Comparison of ENCODE assay signal across 1 cellular context in the genomic region with DNA sequence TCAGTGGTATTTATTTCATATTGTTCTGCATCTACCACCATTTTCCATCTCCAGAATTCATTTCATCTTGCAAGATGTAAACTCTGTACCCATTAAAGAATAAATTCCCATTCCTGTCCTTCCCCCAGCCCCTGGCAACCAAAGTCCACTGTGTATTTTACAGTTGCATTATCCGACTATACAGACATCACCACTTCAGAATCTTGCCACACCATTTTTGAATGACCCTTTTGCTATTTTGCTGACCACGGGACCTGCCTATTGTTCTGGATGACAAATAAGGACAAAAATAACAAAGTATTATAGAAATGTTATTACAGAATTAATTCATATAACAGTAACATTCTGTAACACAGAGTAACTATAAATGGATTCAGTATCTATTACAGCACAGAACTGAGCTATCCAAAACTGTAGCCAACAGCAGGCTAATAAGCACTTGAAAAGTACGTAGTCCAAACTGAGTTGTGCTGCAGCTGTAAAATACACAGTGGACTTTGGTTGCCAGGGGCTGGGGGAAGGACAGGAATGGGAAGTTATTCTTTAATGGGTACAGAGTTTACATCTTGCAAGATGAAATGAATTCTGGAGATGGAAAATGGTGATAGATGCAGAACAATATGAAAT.
TF ChIP-seq lines count a peak whose summit lies in the region.

No MANE protein-coding gene starts in this region.

TF ChIP-seq in HepG2, 621 proteins besides CTCF, POLR2A, EP300 and RAD21 (continued from another document and continues in another):
- TF ChIP-seq, protein P1, sequence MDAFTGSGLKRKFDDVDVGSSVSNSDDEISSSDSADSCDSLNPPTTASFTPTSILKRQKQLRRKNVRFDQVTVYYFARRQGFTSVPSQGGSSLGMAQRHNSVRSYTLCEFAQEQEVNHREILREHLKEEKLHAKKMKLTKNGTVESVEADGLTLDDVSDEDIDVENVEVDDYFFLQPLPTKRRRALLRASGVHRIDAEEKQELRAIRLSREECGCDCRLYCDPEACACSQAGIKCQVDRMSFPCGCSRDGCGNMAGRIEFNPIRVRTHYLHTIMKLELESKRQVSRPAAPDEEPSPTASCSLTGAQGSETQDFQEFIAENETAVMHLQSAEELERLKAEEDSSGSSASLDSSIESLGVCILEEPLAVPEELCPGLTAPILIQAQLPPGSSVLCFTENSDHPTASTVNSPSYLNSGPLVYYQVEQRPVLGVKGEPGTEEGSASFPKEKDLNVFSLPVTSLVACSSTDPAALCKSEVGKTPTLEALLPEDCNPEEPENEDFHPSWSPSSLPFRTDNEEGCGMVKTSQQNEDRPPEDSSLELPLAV (CRISPR knock-in tag; conservative IDR thresholded peaks at IDR 0.05; ENCODE audit: low read depth), result no peak
- TF ChIP-seq, protein P2, sequence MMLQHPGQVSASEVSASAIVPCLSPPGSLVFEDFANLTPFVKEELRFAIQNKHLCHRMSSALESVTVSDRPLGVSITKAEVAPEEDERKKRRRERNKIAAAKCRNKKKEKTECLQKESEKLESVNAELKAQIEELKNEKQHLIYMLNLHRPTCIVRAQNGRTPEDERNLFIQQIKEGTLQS (CRISPR knock-in tag; IDR thresholded peaks at IDR 0.05), result no peak
- TF ChIP-seq SP5 (CRISPR knock-in tag; IDR thresholded peaks at IDR 0.05; ENCODE audit: borderline replicate concordance, low read depth) (no peak), ASH2L (IDR thresholded peaks at IDR 0.05; ENCODE audit: insufficient read length, low read depth, low read length) (peak; percentile 55), MTA1 (CRISPR knock-in tag; IDR thresholded peaks at IDR 0.05; ENCODE audit: borderline replicate concordance) (no peak), JDP2 (CRISPR knock-in tag; IDR thresholded peaks at IDR 0.05; ENCODE audit: borderline replicate concordance) (no peak), ELF1 (CRISPR knock-in tag; IDR thresholded peaks at IDR 0.05) (no peak), ZNF274 (CRISPR knock-in tag; IDR thresholded peaks at IDR 0.05) (no peak), CBX1 (IDR thresholded peaks at IDR 0.05; ENCODE audit: low read depth) (no peak), ZNF773 (CRISPR knock-in tag; IDR thresholded peaks at IDR 0.05; ENCODE audit: borderline replicate concordance) (no peak), MXD4 (CRISPR knock-in tag; IDR thresholded peaks at IDR 0.05) (no peak), ZNF614 (CRISPR knock-in tag; IDR thresholded peaks at IDR 0.05; ENCODE audit: borderline replicate concordance) (0 out of 2 replicates have a peak, but pooled peaks have one; percentile 27), ARHGAP35 (CRISPR knock-in tag; IDR thresholded peaks at IDR 0.05; ENCODE audit: borderline replicate concordance) (no peak), ZNF660 (CRISPR knock-in tag; IDR thresholded peaks at IDR 0.05; ENCODE audit: borderline replicate concordance, low read depth) (no peak), ZNF441 (CRISPR knock-in tag; IDR thresholded peaks at IDR 0.05; ENCODE audit: borderline replicate concordance) (no peak), PHF5A (CRISPR knock-in tag; IDR thresholded peaks at IDR 0.05; ENCODE audit: low read depth, unreplicated experiment) (no peak), ELF3 (CRISPR knock-in tag; IDR thresholded peaks at IDR 0.05) (peak; percentile 43; the same call in 1 of the 2 replicates), ZBTB42 (CRISPR knock-in tag; IDR thresholded peaks at IDR 0.05) (no peak), ZNF549 (CRISPR knock-in tag; IDR thresholded peaks at IDR 0.05) (no peak), KDM2A (CRISPR knock-in tag; IDR thresholded peaks at IDR 0.05; ENCODE audit: borderline replicate concordance, low read depth) (no peak), KMT2B (CRISPR knock-in tag; IDR thresholded peaks at IDR 0.05) (no peak; the same call in 1 of the 2 replicates), ZNF33A (CRISPR knock-in tag; IDR thresholded peaks at IDR 0.05; ENCODE audit: borderline replicate concordance) (no peak), ZNF264 (CRISPR knock-in tag; IDR thresholded peaks at IDR 0.05) (no peak), ZNF430 (CRISPR knock-in tag; IDR thresholded peaks at IDR 0.05) (no peak), MZF1 (CRISPR knock-in tag; IDR thresholded peaks at IDR 0.05; ENCODE audit: borderline replicate concordance) (no peak), SNAI1 (CRISPR knock-in tag; IDR thresholded peaks at IDR 0.05; ENCODE audit: borderline replicate concordance) (no peak), GTF2F1 (IDR thresholded peaks at IDR 0.05; ENCODE audit: low read length) (no peak), PCBP2 (optimal IDR thresholded peaks at IDR 0.05; ENCODE audit: low read depth, low read length, poor library complexity, severe bottlenecking) (no peak), ZNF30 (CRISPR knock-in tag; IDR thresholded peaks at IDR 0.05) (no peak), ZNF703 (CRISPR knock-in tag; IDR thresholded peaks at IDR 0.05; ENCODE audit: borderline replicate concordance) (no peak), NAIF1 (CRISPR knock-in tag; IDR thresholded peaks at IDR 0.05; ENCODE audit: borderline replicate concordance) (no peak), MTF1 (CRISPR knock-in tag; IDR thresholded peaks at IDR 0.05) (no peak), ZNF572 (CRISPR knock-in tag; IDR thresholded peaks at IDR 0.05) (no peak), ZSCAN9 (CRISPR knock-in tag; IDR thresholded peaks at IDR 0.05; ENCODE audit: borderline replicate concordance) (no peak), NFATC3 (CRISPR knock-in tag; IDR thresholded peaks at IDR 0.05) (no peak), KAT8 (CRISPR knock-in tag; IDR thresholded peaks at IDR 0.05) (0 out of 2 replicates have a peak, but pooled peaks have one; percentile 18), SP4 (CRISPR knock-in tag; IDR thresholded peaks at IDR 0.05) (no peak), FOXO1 (CRISPR knock-in tag; IDR thresholded peaks at IDR 0.05) (no peak), HDAC2 (CRISPR knock-in tag; IDR thresholded peaks at IDR 0.05) (peak; percentile 55; the same call in 1 of the 2 replicates), ZNF652 (CRISPR knock-in tag; IDR thresholded peaks at IDR 0.05; ENCODE audit: borderline replicate concordance, low read depth) (no peak)
- TF ChIP-seq, protein P3, sequence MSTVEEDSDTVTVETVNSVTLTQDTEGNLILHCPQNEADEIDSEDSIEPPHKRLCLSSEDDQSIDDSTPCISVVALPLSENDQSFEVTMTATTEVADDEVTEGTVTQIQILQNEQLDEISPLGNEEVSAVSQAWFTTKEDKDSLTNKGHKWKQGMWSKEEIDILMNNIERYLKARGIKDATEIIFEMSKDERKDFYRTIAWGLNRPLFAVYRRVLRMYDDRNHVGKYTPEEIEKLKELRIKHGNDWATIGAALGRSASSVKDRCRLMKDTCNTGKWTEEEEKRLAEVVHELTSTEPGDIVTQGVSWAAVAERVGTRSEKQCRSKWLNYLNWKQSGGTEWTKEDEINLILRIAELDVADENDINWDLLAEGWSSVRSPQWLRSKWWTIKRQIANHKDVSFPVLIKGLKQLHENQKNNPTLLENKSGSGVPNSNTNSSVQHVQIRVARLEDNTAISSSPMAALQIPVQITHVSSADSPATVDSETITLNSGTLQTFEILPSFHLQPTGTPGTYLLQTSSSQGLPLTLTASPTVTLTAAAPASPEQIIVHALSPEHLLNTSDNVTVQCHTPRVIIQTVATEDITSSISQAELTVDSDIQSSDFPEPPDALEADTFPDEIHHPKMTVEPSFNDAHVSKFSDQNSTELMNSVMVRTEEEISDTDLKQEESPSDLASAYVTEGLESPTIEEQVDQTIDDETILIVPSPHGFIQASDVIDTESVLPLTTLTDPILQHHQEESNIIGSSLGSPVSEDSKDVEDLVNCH (CRISPR knock-in tag; IDR thresholded peaks at IDR 0.05), result no peak
- TF ChIP-seq, protein P4, sequence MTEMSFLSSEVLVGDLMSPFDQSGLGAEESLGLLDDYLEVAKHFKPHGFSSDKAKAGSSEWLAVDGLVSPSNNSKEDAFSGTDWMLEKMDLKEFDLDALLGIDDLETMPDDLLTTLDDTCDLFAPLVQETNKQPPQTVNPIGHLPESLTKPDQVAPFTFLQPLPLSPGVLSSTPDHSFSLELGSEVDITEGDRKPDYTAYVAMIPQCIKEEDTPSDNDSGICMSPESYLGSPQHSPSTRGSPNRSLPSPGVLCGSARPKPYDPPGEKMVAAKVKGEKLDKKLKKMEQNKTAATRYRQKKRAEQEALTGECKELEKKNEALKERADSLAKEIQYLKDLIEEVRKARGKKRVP (CRISPR knock-in tag; IDR thresholded peaks at IDR 0.05), result no peak
- TF ChIP-seq, protein P5, sequence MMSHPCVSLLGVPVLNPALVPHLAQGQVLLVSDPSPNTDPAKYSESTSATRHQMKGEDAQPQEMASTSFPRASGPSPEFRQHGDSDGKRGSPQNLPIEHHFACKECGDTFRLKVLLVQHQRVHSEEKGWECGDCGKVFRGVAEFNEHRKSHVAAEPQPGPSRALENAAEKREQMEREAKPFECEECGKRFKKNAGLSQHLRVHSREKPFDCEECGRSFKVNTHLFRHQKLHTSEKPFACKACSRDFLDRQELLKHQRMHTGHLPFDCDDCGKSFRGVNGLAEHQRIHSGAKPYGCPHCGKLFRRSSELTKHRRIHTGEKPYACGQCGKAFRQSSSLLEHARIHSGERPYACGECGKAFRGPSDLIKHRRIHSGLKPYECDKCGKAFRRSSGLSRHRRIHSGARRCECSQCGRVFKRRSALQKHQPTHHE (CRISPR knock-in tag; IDR thresholded peaks at IDR 0.05; ENCODE audit: borderline replicate concordance), result no peak
- TF ChIP-seq, protein P6, sequence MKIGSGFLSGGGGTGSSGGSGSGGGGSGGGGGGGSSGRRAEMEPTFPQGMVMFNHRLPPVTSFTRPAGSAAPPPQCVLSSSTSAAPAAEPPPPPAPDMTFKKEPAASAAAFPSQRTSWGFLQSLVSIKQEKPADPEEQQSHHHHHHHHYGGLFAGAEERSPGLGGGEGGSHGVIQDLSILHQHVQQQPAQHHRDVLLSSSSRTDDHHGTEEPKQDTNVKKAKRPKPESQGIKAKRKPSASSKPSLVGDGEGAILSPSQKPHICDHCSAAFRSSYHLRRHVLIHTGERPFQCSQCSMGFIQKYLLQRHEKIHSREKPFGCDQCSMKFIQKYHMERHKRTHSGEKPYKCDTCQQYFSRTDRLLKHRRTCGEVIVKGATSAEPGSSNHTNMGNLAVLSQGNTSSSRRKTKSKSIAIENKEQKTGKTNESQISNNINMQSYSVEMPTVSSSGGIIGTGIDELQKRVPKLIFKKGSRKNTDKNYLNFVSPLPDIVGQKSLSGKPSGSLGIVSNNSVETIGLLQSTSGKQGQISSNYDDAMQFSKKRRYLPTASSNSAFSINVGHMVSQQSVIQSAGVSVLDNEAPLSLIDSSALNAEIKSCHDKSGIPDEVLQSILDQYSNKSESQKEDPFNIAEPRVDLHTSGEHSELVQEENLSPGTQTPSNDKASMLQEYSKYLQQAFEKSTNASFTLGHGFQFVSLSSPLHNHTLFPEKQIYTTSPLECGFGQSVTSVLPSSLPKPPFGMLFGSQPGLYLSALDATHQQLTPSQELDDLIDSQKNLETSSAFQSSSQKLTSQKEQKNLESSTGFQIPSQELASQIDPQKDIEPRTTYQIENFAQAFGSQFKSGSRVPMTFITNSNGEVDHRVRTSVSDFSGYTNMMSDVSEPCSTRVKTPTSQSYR (CRISPR knock-in tag; IDR thresholded peaks at IDR 0.05; ENCODE audit: borderline replicate concordance), result peak; percentile 66; the same call in 1 of the 2 replicates
- TF ChIP-seq, protein P7, sequence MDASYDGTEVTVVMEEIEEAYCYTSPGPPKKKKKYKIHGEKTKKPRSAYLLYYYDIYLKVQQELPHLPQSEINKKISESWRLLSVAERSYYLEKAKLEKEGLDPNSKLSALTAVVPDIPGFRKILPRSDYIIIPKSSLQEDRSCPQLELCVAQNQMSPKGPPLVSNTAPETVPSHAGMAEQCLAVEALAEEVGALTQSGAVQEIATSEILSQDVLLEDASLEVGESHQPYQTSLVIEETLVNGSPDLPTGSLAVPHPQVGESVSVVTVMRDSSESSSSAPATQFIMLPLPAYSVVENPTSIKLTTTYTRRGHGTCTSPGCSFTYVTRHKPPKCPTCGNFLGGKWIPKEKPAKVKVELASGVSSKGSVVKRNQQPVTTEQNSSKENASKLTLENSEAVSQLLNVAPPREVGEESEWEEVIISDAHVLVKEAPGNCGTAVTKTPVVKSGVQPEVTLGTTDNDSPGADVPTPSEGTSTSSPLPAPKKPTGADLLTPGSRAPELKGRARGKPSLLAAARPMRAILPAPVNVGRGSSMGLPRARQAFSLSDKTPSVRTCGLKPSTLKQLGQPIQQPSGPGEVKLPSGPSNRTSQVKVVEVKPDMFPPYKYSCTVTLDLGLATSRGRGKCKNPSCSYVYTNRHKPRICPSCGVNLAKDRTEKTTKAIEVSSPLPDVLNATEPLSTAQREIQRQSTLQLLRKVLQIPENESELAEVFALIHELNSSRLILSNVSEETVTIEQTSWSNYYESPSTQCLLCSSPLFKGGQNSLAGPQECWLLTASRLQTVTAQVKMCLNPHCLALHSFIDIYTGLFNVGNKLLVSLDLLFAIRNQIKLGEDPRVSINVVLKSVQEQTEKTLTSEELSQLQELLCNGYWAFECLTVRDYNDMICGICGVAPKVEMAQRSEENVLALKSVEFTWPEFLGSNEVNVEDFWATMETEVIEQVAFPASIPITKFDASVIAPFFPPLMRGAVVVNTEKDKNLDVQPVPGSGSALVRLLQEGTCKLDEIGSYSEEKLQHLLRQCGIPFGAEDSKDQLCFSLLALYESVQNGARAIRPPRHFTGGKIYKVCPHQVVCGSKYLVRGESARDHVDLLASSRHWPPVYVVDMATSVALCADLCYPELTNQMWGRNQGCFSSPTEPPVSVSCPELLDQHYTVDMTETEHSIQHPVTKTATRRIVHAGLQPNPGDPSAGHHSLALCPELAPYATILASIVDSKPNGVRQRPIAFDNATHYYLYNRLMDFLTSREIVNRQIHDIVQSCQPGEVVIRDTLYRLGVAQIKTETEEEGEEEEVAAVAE (CRISPR knock-in tag; IDR thresholded peaks at IDR 0.05; ENCODE audit: borderline replicate concordance), result no peak
- TF ChIP-seq, protein P8, sequence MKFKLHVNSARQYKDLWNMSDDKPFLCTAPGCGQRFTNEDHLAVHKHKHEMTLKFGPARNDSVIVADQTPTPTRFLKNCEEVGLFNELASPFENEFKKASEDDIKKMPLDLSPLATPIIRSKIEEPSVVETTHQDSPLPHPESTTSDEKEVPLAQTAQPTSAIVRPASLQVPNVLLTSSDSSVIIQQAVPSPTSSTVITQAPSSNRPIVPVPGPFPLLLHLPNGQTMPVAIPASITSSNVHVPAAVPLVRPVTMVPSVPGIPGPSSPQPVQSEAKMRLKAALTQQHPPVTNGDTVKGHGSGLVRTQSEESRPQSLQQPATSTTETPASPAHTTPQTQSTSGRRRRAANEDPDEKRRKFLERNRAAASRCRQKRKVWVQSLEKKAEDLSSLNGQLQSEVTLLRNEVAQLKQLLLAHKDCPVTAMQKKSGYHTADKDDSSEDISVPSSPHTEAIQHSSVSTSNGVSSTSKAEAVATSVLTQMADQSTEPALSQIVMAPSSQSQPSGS (CRISPR knock-in tag; IDR thresholded peaks at IDR 0.05), result no peak
- TF ChIP-seq, protein P9, sequence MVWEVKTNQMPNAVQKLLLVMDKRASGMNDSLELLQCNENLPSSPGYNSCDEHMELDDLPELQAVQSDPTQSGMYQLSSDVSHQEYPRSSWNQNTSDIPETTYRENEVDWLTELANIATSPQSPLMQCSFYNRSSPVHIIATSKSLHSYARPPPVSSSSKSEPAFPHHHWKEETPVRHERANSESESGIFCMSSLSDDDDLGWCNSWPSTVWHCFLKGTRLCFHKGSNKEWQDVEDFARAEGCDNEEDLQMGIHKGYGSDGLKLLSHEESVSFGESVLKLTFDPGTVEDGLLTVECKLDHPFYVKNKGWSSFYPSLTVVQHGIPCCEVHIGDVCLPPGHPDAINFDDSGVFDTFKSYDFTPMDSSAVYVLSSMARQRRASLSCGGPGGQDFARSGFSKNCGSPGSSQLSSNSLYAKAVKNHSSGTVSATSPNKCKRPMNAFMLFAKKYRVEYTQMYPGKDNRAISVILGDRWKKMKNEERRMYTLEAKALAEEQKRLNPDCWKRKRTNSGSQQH (CRISPR knock-in tag; IDR thresholded peaks at IDR 0.05; ENCODE audit: low read depth), result no peak
- TF ChIP-seq, protein P10, sequence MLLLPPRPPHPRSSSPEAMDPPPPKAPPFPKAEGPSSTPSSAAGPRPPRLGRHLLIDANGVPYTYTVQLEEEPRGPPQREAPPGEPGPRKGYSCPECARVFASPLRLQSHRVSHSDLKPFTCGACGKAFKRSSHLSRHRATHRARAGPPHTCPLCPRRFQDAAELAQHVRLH (CRISPR knock-in tag; IDR thresholded peaks at IDR 0.05; ENCODE audit: borderline replicate concordance, low read depth), result no peak
